8 cellular contexts compared by ENCODE assay signal in the genomic region with DNA sequence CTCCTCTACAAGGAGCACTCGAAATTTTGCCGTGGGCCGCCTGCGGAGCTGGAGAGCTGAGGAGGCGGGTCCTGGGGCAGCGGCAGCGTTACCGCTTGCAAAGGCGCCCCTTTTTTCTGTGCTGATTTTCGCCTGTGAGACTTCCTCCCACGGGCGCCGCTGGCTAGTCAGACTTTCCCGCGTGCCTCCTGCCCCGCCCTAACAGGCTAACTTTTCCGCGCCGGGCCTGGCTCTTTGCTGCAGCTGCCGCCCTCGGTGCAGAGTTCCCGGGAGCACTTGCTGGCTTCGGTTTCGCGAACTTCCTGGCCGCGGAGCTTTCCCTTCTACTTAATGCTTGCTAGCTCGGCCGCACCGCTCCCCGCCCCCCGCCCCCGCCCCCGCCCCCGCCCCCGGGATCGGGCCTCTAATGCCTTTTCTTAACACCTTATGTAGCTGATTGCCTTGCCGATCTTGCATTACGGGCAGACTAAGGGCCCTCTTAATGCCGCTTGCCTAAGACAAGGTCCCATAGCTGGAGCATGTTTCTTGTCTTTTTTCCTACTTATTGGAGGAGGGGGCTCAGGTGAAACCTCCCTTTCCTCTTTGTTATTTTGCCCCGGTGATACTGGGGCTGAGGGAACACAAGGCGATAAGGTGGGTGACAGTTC. TPM values are rescaled to one million over a fixed set of nuclear protein-coding genes. Genes with fewer than 3 reads are reported as not detected.
DNase-seq lines count a peak whose midpoint lies in the region; ATAC-seq, FAIRE-seq and TF ChIP-seq lines count a peak whose summit lies in the region.

No MANE protein-coding gene starts in this region.

- H3K9me1 ChIP-seq in endothelial cell of umbilical vein (replicated peaks; ENCODE audit: control insufficient read depth, extremely low read depth, insufficient read depth, low read length): no peaks in the 10 kb centered on the region

- intact Hi-C loops in endothelial cell of umbilical vein (cut with micrococcal nuclease): no loop called here

- H3K36me3 ChIP-seq in endothelial cell of umbilical vein (ENCODE audit: control insufficient read depth in 2 of 2, extremely low read depth in 1 of 2, insufficient read depth in 2 of 2, low read length in 2 of 2): no peaks in the 10 kb centered on the region

- POLR2A ChIA-PET in endothelial cell of umbilical vein (lab: Charles Lee): no interaction called here

- peaks cover 13% of the 10 kb centered on the region for H3K36me3 Mint-ChIP-seq in activated CD8-positive, alpha-beta memory T cell treated with anti-CD3 and anti-CD28 coated beads, Interleukin-2, amount 10 ng/mL, durations not matched to agents 7 days and 5 days
- H3K36me3 Mint-ChIP-seq in mesothelial cell of epicardium: no peaks in the 10 kb centered on the region

- no peak for FAIRE-seq in endothelial cell of umbilical vein (lab: Jason Lieb, UNC)

- H3K79me2 ChIP-seq in endothelial cell of umbilical vein (ENCODE audit: control insufficient read depth, insufficient read depth, low read length): no peaks in the 10 kb centered on the region

- peaks cover 43% of the 10 kb centered on the region for H3K4me1 Mint-ChIP-seq in activated CD8-positive, alpha-beta memory T cell treated with anti-CD3 and anti-CD28 coated beads, Interleukin-2, amount 10 ng/mL, durations not matched to agents 7 days and 5 days
- peaks cover 5% of the 10 kb centered on the region for H3K4me1 Mint-ChIP-seq in mesothelial cell of epicardium

- peaks cover 16% of the 10 kb centered on the region for H3K27me3 Mint-ChIP-seq in activated CD8-positive, alpha-beta memory T cell treated with anti-CD3 and anti-CD28 coated beads, Interleukin-2, amount 10 ng/mL, durations not matched to agents 7 days and 5 days
- H3K27me3 Mint-ChIP-seq in mesothelial cell of epicardium (ENCODE audit: low read depth): peaks cover 73% of the 10 kb centered on the region

- H3K9ac ChIP-seq in endothelial cell of umbilical vein (replicated peaks; ENCODE audit: extremely low read depth, insufficient read depth, low read length): no peak overlapping the region

- H3K27me3 ChIP-seq in endothelial cell of umbilical vein (ENCODE audit: control insufficient read depth in 2 of 2, insufficient read depth in 2 of 2, low read length in 2 of 2): peaks cover 11 to 22% of the 10 kb centered on the region in 2 experiments

- peak overlapping the region; percentile 52 for H3K4me2 ChIP-seq in endothelial cell of umbilical vein (ENCODE audit: insufficient read depth, low read length)

- no peaks in the 10 kb centered on the region for H3K4me1 ChIP-seq in endothelial cell of umbilical vein (ENCODE audit: control insufficient read depth, extremely low read depth, insufficient read depth, low read length)

- peaks cover 3% of the 10 kb centered on the region for H3K9me3 Mint-ChIP-seq in activated CD8-positive, alpha-beta memory T cell treated with anti-CD3 and anti-CD28 coated beads, Interleukin-2, amount 10 ng/mL, durations not matched to agents 7 days and 5 days (ENCODE audit: low read depth)
- peaks cover 3% of the 10 kb centered on the region for H3K9me3 Mint-ChIP-seq in mesothelial cell of epicardium

- CTCF ChIA-PET in activated CD8-positive, alpha-beta memory T cell treated with anti-CD3 and anti-CD28 coated beads, Interleukin-2, amount 10 ng/mL, durations not matched to agents 7 days and 5 days (lab: Charles Lee): interaction anchor here (1.1 to 4.9 kb wide), 6 partner anchors 12 to 103 kb away, joined by 3 to 33 read pairs (median 4); no protein-coding TSS in a partner anchor
- CTCF ChIA-PET in endothelial cell of umbilical vein (lab: Charles Lee): interaction anchor here (1.1 to 4.5 kb wide), 2 partner anchors 9 to 12 kb away, joined by 3 to 21 read pairs; no protein-coding TSS in a partner anchor

- DNase-seq in DMS153 (lab: John Stamatoyannopoulos, UW) (peak; percentile 1), NB4 (ENCODE audit: low read depth) (peak; percentile 68), endothelial cell of umbilical vein (ENCODE audit: low read depth, low spot score) (peak; percentile 11), mesothelial cell of epicardium (ENCODE audit: low spot score in 2 of 2, unreplicated experiment in 2 of 2) (peak; percentile 45 to 55), NCI-H446 treated with DMSO at 0.1 percent for 48 hours (lab: John Stamatoyannopoulos, UW) (no peak)
- DNase-seq in activated CD8-positive, alpha-beta memory T cell treated with anti-CD3 and anti-CD28 coated beads, Interleukin-2, amount 10 ng/mL, durations not matched to agents 7 days and 5 days: peak; percentile 72
- DNase-seq in stimulated activated CD8-positive, alpha-beta memory T cell treated with anti-CD3 and anti-CD28 coated beads, Interleukin-12 subunit alpha, Interleukin-12 subunit beta, amount 100 ng/mL, for 4 hours (ENCODE audit: low read depth): peak; percentile 53

- TF ChIP-seq POLR2A in NB4 (IDR thresholded peaks at IDR 0.05; ENCODE audit: extremely low read depth, insufficient read length) (no peak), endothelial cell of umbilical vein (IDR thresholded peaks at IDR 0.05; ENCODE audit: low read depth, low read length) (no peak)

- TF ChIP-seq CTCF in NB4 (IDR thresholded peaks at IDR 0.05; ENCODE audit: low read depth, low read length): no peak
- no peak for TF ChIP-seq CTCF in endothelial cell of umbilical vein (IDR thresholded peaks at IDR 0.05; ENCODE audit: extremely low read depth in 1 of 2, insufficient read depth in 1 of 2, low read depth in 1 of 2, low read length in 2 of 2)
- no peak for TF ChIP-seq CTCF in mesothelial cell of epicardium (IDR thresholded peaks at IDR 0.05; ENCODE audit: unreplicated experiment)

- H4K20me1 ChIP-seq in endothelial cell of umbilical vein (replicated peaks; ENCODE audit: control insufficient read depth, extremely low read depth, insufficient read depth, low read length): no peaks in the 10 kb centered on the region

- H2AFZ ChIP-seq in endothelial cell of umbilical vein (ENCODE audit: low read depth, low read length): no peak overlapping the region

- ATAC-seq in activated CD8-positive, alpha-beta memory T cell treated with anti-CD3 and anti-CD28 coated beads, Interleukin-2, amount 10 ng/mL, durations not matched to agents 7 days and 5 days: peak; percentile 73
- ATAC-seq in GM21423 (IDR thresholded peaks at IDR 0.05; ENCODE audit: unreplicated experiment): no peak

- H3K4me3 Mint-ChIP-seq in activated CD8-positive, alpha-beta memory T cell treated with anti-CD3 and anti-CD28 coated beads, Interleukin-2, amount 10 ng/mL, durations not matched to agents 7 days and 5 days: peak overlapping the region; percentile 60
- peak overlapping the region; percentile 65 for H3K4me3 Mint-ChIP-seq in mesothelial cell of epicardium

- H3K9me3 ChIP-seq in endothelial cell of umbilical vein (replicated peaks; ENCODE audit: control insufficient read depth, insufficient read depth, low read length): no peaks in the 10 kb centered on the region

- H3K27ac ChIP-seq in endothelial cell of umbilical vein (ENCODE audit: insufficient read depth, low read depth, low read length): no peak overlapping the region

- no TSS peak for BruUV-seq in endothelial cell of umbilical vein (replicated peaks; lab: Mats Ljungman, UMichigan)

- H3K27ac Mint-ChIP-seq in activated CD8-positive, alpha-beta memory T cell treated with anti-CD3 and anti-CD28 coated beads, Interleukin-2, amount 10 ng/mL, durations not matched to agents 7 days and 5 days: peak overlapping the region; percentile 39
- H3K27ac Mint-ChIP-seq in mesothelial cell of epicardium: no peak overlapping the region

- dilution Hi-C loops in endothelial cell of umbilical vein (cut with MboI; ENCODE audit: extremely low pct_ligation_motif_present, low sequenced_read_pairs): no loop called here

- H3K4me3 ChIP-seq in NB4 (ENCODE audit: low read depth, low read length) (peak overlapping the region; percentile 40), endothelial cell of umbilical vein (replicated peaks in 1 of 3; ENCODE audit: insufficient read depth in 1 of 3, low read depth in 1 of 3, low read length in 3 of 3) (peak overlapping the region in 1 of 3 experiments; percentile 10)

TF ChIP-seq in endothelial cell of umbilical vein, 7 proteins besides CTCF, POLR2A, EP300 and RAD21:
- TF ChIP-seq JUN (IDR thresholded peaks at IDR 0.05; ENCODE audit: borderline replicate concordance, insufficient read depth, insufficient read length, low read depth) (no peak), POLR2AphosphoS5 (IDR thresholded peaks at IDR 0.05; ENCODE audit: insufficient read depth, low read depth, low read length) (no peak), MYC (IDR thresholded peaks at IDR 0.05; ENCODE audit: low read depth, low read length) (no peak), GATA2 (IDR thresholded peaks at IDR 0.05; ENCODE audit: insufficient read depth, insufficient read length, low read depth, low read length) (no peak)

RNA-seq across cellular contexts. Expression of a gene that starts 37.9 kb away (rescaled TPM):
- total RNA-seq in activated CD8-positive, alpha-beta memory T cell treated with anti-CD3 and anti-CD28 coated beads, Interleukin-2, amount 10 ng/mL, durations not matched to agents 7 days and 5 days: 1 to 10 TPM; 3.2 to 4.2 TPM
- total RNA-seq in endothelial cell of umbilical vein (0.51 and 1.6 TPM in 2 replicates), mesothelial cell of epicardium (1.5 to 1.6 TPM (median 1.5 TPM) in 3 replicates)
- 1.5 and 1.6 TPM in 2 replicates for polyA plus RNA-seq in endothelial cell of umbilical vein
- polyA plus RNA-seq in endothelial cell of umbilical vein (2011; cell fraction: cytosol; rRNA removed): 1.0 and 1.5 TPM in 2 replicates
- 1.3 and 2.2 TPM in 2 replicates for polyA plus RNA-seq in endothelial cell of umbilical vein (2011; cell fraction: nucleus; rRNA removed)
- polyA plus RNA-seq in endothelial cell of umbilical vein (2012): 0.78 and 0.91 TPM in 2 replicates
- 0.49 and 7.6 TPM in 2 replicates for polyA minus RNA-seq in endothelial cell of umbilical vein
- not detected for polyA minus RNA-seq in endothelial cell of umbilical vein (2011; cell fraction: cytosol; rRNA and poly(A)+ RNA removed)
- polyA minus RNA-seq in endothelial cell of umbilical vein (2011; cell fraction: nucleus; rRNA and poly(A)+ RNA removed): 0.14 and 0.48 TPM in 2 replicates
